In genomic region chr5:27876071-27876470, GRCh38 we compare ENCODE assay signal across 17 cellular contexts.
"Had no signal": no experiment of that assay in that cellular context is flagged by ENCODE, and none has a peak within 500 bp of the region (broad histone marks: within the 10 kb centered on the region; RNA-seq: fewer than 3 reads in every experiment).

No MANE protein-coding gene starts in this region.

- H3K4me1 ChIP-seq: esophagus muscularis mucosa, lower lobe of right lung, upper lobe of left lung had no signal

- H3K9me3 ChIP-seq: neutrophil, thoracic aorta had no signal

- H3K27ac ChIP-seq: esophagus muscularis mucosa, lower lobe of right lung, neutrophil, thoracic aorta, upper lobe of left lung had no signal

- ATAC-seq: left colon; lower lobe of right lung; natural killer cell treated with Interleukin-12 subunit alpha and Interleukin-12 subunit beta and Interleukin-15 and Interleukin-18, amount 100 ng/mL, for 72 hours; sciatic nerve; stimulated activated memory B cell treated with anti-CD40 and anti-IgM and Interleukin-4, amounts not matched to agents 10 μg/mL and 1 μg/mL and 100 μg/mL, for 72 hours had no signal

- H3K36me3 ChIP-seq: esophagus muscularis mucosa, lower lobe of right lung, neutrophil, thoracic aorta, upper lobe of left lung had no signal

- DNase-seq: activated B cell treated with CpG ODN at 0.5 μM for 24 hours; activated CD4-positive, alpha-beta memory T cell treated with anti-CD3 and anti-CD28 coated beads for 36 hours; activated CD4-positive, alpha-beta T cell treated with anti-CD3 and anti-CD28 coated beads for 4 hours; activated naive CD4-positive, alpha-beta T cell; activated naive CD8-positive, alpha-beta T cell treated with anti-CD3 and anti-CD28 coated beads for 36 hours; amniotic stem cell; effector CD8-positive, alpha-beta T cell; left colon; lower lobe of right lung; stimulated activated CD4-positive, alpha-beta T cell treated with anti-CD3 and anti-CD28 coated beads, Interleukin-4, amount 100 ng/mL, for 4 hours; upper lobe of left lung had no signal

- H3K4me3 ChIP-seq: esophagus muscularis mucosa, lower lobe of right lung, thoracic aorta, upper lobe of left lung had no signal

- H3K27me3 ChIP-seq: esophagus muscularis mucosa, neutrophil, upper lobe of left lung had no signal
